Comparison of ENCODE assay signal across 1 cellular context in the genomic region with DNA sequence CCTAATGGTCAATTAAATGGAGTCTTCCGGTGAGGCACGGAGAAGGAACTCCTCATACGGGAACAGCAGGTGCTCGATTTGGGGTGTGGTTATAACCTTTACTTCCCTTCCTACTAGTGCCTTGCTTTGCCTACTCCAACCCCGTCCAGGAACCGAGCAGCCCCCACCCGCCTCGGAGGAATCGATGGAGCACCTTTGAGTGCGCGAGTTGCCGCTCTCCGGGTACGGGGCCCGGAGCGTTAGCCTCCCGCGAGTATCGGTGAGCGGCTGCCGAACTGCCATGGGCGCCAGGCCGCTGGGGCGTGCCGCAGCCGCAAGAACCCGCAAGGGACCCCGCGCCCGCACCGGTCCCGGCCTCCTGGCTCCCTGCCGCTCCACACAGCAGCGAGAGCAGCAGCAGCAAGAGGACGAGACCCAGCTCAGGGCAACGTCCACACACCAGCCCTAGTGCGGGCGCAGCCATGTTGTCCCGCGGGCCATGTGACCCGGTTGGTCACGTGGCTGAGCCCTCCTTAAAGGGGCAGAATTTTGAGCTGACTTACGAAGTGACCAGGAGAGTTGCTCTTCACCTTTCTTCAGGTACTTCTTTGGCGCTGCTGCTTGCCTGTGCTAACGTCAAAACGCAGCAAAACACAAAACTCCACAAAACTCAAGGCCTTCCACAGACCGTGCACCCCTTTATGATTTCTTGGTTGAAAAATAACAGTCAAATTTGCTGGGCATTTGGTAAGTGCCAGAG.
TF ChIP-seq lines count a peak whose summit lies in the region.

Gene SUMF1, minus strand, starts transcription at position 487 of the 739 bp plus-strand sequence. Its CDS starts 24 bp downstream, at position 463.

TF ChIP-seq in HepG2, 621 proteins besides CTCF, POLR2A, EP300 and RAD21 (continued from another document and continues in another):
- TF ChIP-seq NR2F6 (IDR thresholded peaks at IDR 0.05) (no peak), NR2F6 (CRISPR knock-in tag; IDR thresholded peaks at IDR 0.05) (no peak), ZNF577 (CRISPR knock-in tag; IDR thresholded peaks at IDR 0.05; ENCODE audit: borderline replicate concordance, low read depth) (no peak), TBL1XR1 (IDR thresholded peaks at IDR 0.05; ENCODE audit: borderline replicate concordance, low read length, partially characterized antibody) (no peak), ZNF367 (CRISPR knock-in tag; IDR thresholded peaks at IDR 0.05; ENCODE audit: borderline replicate concordance) (peak; percentile 82; the same call in 1 of the 2 replicates), ZNF326 (CRISPR knock-in tag; IDR thresholded peaks at IDR 0.05; ENCODE audit: borderline replicate concordance) (no peak), ZNF768 (CRISPR knock-in tag; IDR thresholded peaks at IDR 0.05) (peak; percentile 74; the same call in 1 of the 2 replicates), ATF1 (CRISPR knock-in tag; IDR thresholded peaks at IDR 0.05) (no peak), ZNF550 (CRISPR knock-in tag; IDR thresholded peaks at IDR 0.05; ENCODE audit: borderline replicate concordance) (no peak), PHF5A (CRISPR knock-in tag; IDR thresholded peaks at IDR 0.05; ENCODE audit: low read depth, unreplicated experiment) (no peak), TIGD3 (CRISPR knock-in tag; IDR thresholded peaks at IDR 0.05; ENCODE audit: borderline replicate concordance) (0 out of 2 replicates have a peak, but pooled peaks have one; percentile 27), ZNF382 (CRISPR knock-in tag; IDR thresholded peaks at IDR 0.05; ENCODE audit: borderline replicate concordance) (no peak), SOX5 (CRISPR knock-in tag; IDR thresholded peaks at IDR 0.05; ENCODE audit: borderline replicate concordance) (no peak), ZNF335 (CRISPR knock-in tag; IDR thresholded peaks at IDR 0.05) (0 out of 2 replicates have a peak, but pooled peaks have one; percentile 25), ZNF34 (CRISPR knock-in tag; IDR thresholded peaks at IDR 0.05; ENCODE audit: borderline replicate concordance) (0 out of 2 replicates have a peak, but pooled peaks have one; percentile 57), ELF3 (CRISPR knock-in tag; IDR thresholded peaks at IDR 0.05) (peak; percentile 51; the same call in 1 of the 2 replicates), ZNF567 (CRISPR knock-in tag; IDR thresholded peaks at IDR 0.05; ENCODE audit: borderline replicate concordance) (peak; percentile 80; the same call in 1 of the 2 replicates), BCL6 (CRISPR knock-in tag; IDR thresholded peaks at IDR 0.05) (peak; percentile 57; the same call in 1 of the 2 replicates), HDAC6 (IDR thresholded peaks at IDR 0.05; ENCODE audit: low read depth, low read length) (no peak), ZNF296 (CRISPR knock-in tag; conservative IDR thresholded peaks at IDR 0.05) (no peak)
- TF ChIP-seq, protein P1, sequence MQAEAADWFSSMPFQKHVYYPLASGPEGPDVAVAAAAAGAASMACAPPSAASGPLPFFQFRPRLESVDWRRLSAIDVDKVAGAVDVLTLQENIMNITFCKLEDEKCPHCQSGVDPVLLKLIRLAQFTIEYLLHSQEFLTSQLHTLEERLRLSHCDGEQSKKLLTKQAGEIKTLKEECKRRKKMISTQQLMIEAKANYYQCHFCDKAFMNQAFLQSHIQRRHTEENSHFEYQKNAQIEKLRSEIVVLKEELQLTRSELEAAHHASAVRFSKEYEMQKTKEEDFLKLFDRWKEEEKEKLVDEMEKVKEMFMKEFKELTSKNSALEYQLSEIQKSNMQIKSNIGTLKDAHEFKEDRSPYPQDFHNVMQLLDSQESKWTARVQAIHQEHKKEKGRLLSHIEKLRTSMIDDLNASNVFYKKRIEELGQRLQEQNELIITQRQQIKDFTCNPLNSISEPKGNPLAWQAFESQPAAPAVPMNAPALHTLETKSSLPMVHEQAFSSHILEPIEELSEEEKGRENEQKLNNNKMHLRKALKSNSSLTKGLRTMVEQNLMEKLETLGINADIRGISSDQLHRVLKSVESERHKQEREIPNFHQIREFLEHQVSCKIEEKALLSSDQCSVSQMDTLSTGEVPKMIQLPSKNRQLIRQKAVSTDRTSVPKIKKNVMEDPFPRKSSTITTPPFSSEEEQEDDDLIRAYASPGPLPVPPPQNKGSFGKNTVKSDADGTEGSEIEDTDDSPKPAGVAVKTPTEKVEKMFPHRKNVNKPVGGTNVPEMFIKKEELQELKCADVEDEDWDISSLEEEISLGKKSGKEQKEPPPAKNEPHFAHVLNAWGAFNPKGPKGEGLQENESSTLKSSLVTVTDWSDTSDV (CRISPR knock-in tag; IDR thresholded peaks at IDR 0.05) = no peak
- TF ChIP-seq, protein P2, sequence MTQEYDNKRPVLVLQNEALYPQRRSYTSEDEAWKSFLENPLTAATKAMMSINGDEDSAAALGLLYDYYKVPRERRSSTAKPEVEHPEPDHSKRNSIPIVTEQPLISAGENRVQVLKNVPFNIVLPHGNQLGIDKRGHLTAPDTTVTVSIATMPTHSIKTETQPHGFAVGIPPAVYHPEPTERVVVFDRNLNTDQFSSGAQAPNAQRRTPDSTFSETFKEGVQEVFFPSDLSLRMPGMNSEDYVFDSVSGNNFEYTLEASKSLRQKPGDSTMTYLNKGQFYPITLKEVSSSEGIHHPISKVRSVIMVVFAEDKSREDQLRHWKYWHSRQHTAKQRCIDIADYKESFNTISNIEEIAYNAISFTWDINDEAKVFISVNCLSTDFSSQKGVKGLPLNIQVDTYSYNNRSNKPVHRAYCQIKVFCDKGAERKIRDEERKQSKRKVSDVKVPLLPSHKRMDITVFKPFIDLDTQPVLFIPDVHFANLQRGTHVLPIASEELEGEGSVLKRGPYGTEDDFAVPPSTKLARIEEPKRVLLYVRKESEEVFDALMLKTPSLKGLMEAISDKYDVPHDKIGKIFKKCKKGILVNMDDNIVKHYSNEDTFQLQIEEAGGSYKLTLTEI (CRISPR knock-in tag; conservative IDR thresholded peaks at IDR 0.05) = no peak
- TF ChIP-seq, protein P3, sequence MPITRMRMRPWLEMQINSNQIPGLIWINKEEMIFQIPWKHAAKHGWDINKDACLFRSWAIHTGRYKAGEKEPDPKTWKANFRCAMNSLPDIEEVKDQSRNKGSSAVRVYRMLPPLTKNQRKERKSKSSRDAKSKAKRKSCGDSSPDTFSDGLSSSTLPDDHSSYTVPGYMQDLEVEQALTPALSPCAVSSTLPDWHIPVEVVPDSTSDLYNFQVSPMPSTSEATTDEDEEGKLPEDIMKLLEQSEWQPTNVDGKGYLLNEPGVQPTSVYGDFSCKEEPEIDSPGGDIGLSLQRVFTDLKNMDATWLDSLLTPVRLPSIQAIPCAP (CRISPR knock-in tag; IDR thresholded peaks at IDR 0.05; ENCODE audit: low read depth) = 0 out of 2 replicates have a peak, but pooled peaks have one; percentile 65
- TF ChIP-seq, protein P4, sequence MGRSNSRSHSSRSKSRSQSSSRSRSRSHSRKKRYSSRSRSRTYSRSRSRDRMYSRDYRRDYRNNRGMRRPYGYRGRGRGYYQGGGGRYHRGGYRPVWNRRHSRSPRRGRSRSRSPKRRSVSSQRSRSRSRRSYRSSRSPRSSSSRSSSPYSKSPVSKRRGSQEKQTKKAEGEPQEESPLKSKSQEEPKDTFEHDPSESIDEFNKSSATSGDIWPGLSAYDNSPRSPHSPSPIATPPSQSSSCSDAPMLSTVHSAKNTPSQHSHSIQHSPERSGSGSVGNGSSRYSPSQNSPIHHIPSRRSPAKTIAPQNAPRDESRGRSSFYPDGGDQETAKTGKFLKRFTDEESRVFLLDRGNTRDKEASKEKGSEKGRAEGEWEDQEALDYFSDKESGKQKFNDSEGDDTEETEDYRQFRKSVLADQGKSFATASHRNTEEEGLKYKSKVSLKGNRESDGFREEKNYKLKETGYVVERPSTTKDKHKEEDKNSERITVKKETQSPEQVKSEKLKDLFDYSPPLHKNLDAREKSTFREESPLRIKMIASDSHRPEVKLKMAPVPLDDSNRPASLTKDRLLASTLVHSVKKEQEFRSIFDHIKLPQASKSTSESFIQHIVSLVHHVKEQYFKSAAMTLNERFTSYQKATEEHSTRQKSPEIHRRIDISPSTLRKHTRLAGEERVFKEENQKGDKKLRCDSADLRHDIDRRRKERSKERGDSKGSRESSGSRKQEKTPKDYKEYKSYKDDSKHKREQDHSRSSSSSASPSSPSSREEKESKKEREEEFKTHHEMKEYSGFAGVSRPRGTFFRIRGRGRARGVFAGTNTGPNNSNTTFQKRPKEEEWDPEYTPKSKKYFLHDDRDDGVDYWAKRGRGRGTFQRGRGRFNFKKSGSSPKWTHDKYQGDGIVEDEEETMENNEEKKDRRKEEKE (IDR thresholded peaks at IDR 0.05) = no peak
- TF ChIP-seq, protein P5, sequence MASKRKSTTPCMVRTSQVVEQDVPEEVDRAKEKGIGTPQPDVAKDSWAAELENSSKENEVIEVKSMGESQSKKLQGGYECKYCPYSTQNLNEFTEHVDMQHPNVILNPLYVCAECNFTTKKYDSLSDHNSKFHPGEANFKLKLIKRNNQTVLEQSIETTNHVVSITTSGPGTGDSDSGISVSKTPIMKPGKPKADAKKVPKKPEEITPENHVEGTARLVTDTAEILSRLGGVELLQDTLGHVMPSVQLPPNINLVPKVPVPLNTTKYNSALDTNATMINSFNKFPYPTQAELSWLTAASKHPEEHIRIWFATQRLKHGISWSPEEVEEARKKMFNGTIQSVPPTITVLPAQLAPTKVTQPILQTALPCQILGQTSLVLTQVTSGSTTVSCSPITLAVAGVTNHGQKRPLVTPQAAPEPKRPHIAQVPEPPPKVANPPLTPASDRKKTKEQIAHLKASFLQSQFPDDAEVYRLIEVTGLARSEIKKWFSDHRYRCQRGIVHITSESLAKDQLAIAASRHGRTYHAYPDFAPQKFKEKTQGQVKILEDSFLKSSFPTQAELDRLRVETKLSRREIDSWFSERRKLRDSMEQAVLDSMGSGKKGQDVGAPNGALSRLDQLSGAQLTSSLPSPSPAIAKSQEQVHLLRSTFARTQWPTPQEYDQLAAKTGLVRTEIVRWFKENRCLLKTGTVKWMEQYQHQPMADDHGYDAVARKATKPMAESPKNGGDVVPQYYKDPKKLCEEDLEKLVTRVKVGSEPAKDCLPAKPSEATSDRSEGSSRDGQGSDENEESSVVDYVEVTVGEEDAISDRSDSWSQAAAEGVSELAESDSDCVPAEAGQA (IDR thresholded peaks at IDR 0.05; ENCODE audit: low read depth) = 0 out of 2 replicates have a peak, but pooled peaks have one; percentile 51
- TF ChIP-seq, protein P5 (CRISPR knock-in tag; IDR thresholded peaks at IDR 0.05; ENCODE audit: borderline replicate concordance) = no peak; the same call in 1 of the 2 replicates
- TF ChIP-seq, protein P6, sequence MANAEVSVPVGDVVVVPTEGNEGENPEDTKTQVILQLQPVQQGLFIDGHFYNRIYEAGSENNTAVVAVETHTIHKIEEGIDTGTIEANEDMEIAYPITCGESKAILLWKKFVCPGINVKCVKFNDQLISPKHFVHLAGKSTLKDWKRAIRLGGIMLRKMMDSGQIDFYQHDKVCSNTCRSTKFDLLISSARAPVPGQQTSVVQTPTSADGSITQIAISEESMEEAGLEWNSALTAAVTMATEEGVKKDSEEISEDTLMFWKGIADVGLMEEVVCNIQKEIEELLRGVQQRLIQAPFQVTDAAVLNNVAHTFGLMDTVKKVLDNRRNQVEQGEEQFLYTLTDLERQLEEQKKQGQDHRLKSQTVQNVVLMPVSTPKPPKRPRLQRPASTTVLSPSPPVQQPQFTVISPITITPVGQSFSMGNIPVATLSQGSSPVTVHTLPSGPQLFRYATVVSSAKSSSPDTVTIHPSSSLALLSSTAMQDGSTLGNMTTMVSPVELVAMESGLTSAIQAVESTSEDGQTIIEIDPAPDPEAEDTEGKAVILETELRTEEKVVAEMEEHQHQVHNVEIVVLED (CRISPR knock-in tag; IDR thresholded peaks at IDR 0.05; ENCODE audit: borderline replicate concordance) = peak; percentile 57; the same call in 1 of the 2 replicates
- TF ChIP-seq, protein P7, sequence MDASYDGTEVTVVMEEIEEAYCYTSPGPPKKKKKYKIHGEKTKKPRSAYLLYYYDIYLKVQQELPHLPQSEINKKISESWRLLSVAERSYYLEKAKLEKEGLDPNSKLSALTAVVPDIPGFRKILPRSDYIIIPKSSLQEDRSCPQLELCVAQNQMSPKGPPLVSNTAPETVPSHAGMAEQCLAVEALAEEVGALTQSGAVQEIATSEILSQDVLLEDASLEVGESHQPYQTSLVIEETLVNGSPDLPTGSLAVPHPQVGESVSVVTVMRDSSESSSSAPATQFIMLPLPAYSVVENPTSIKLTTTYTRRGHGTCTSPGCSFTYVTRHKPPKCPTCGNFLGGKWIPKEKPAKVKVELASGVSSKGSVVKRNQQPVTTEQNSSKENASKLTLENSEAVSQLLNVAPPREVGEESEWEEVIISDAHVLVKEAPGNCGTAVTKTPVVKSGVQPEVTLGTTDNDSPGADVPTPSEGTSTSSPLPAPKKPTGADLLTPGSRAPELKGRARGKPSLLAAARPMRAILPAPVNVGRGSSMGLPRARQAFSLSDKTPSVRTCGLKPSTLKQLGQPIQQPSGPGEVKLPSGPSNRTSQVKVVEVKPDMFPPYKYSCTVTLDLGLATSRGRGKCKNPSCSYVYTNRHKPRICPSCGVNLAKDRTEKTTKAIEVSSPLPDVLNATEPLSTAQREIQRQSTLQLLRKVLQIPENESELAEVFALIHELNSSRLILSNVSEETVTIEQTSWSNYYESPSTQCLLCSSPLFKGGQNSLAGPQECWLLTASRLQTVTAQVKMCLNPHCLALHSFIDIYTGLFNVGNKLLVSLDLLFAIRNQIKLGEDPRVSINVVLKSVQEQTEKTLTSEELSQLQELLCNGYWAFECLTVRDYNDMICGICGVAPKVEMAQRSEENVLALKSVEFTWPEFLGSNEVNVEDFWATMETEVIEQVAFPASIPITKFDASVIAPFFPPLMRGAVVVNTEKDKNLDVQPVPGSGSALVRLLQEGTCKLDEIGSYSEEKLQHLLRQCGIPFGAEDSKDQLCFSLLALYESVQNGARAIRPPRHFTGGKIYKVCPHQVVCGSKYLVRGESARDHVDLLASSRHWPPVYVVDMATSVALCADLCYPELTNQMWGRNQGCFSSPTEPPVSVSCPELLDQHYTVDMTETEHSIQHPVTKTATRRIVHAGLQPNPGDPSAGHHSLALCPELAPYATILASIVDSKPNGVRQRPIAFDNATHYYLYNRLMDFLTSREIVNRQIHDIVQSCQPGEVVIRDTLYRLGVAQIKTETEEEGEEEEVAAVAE (CRISPR knock-in tag; IDR thresholded peaks at IDR 0.05; ENCODE audit: borderline replicate concordance) = peak; percentile 85
